ENCODE assay signal across 9 cellular contexts in genomic region chr17:2854662-2855061, GRCh38. TPM values are rescaled to one million over a fixed set of nuclear protein-coding genes. Genes with fewer than 3 reads are reported as not detected.
DNase-seq lines count a peak whose midpoint lies in the region; ATAC-seq, FAIRE-seq and TF ChIP-seq lines count a peak whose summit lies in the region.
"Had no signal": no experiment of that assay in that cellular context is flagged by ENCODE, and none has a peak within 500 bp of the region (broad histone marks: within the 10 kb centered on the region; RNA-seq: fewer than 3 reads in every experiment).

No MANE protein-coding gene starts in this region.

- TF ChIP-seq CTCF in A549 (IDR thresholded peaks at IDR 0.05): no peak
- TF ChIP-seq CTCF in HFF-Myc (IDR thresholded peaks at IDR 0.05; ENCODE audit: low read depth, low read length, missing control alignments): no peak
- TF ChIP-seq CTCF in mucosa of descending colon (IDR thresholded peaks at IDR 0.05): no peak

- DNase-seq in A549 (ENCODE audit: low read depth in 1 of 2, low spot score in 1 of 2) (peak in 1 of 2 experiments; percentile 35), HFF-Myc (ENCODE audit: extremely low read depth, low read depth) (no peak), cerebellar cortex (ENCODE audit: low spot score) (peak; percentile 30), mucosa of descending colon (peak in 2 of 3 donors; percentile 37 to 43), aorta (no peak)
- DNase-seq in stimulated activated CD4-positive, alpha-beta T cell treated with anti-CD3 and anti-CD28 coated beads, Interleukin-15, amount 100 ng/mL, for 24 hours: no peak
- DNase-seq: activated CD4-positive, alpha-beta T cell treated with anti-CD3 and anti-CD28 coated beads for 1 hour had no signal

- no peak for TF ChIP-seq RAD21 in A549 (conservative IDR thresholded peaks at IDR 0.05 in 1 of 2, IDR thresholded peaks at IDR 0.05 in 1 of 2)

- 22% methylated on average over 7 of the region's 7 CpGs for WGBS in A549 (ENCODE audit: missing lambda C conversion rate)
- 3 to 6% methylated on average over 7 of the region's 7 CpGs for WGBS in aorta, 2 donors

- ATAC-seq in A549: peak; percentile 1 to 34; a peak in 3 of 6 replicates
- ATAC-seq in mucosa of descending colon: peak; percentile 26
- ATAC-seq in aorta (ENCODE audit: low FRiP score): no peak
- no peak for ATAC-seq in GM21381 (IDR thresholded peaks at IDR 0.05; ENCODE audit: unreplicated experiment)
- no peak for ATAC-seq in GM21360 (IDR thresholded peaks at IDR 0.05; ENCODE audit: unreplicated experiment)

- H3K4me3 ChIP-seq in A549 (peak overlapping the region; percentile 72), HFF-Myc (replicated peaks; ENCODE audit: low read depth, low read length) (peak overlapping the region; percentile 34; the same call in 1 of the 2 replicates), mucosa of descending colon (no peak overlapping the region), aorta (ENCODE audit: low read length in 2 of 2) (peak overlapping the region in 1 of 2 donors; percentile 65)

- no peaks in the 10 kb centered on the region for H3K27me3 ChIP-seq in aorta (ENCODE audit: control insufficient read depth in 1 of 2, insufficient read depth in 2 of 2, low read length in 1 of 2)

- H3K9me3 ChIP-seq in A549 (no peaks in the 10 kb centered on the region), mucosa of descending colon (no peaks in the 10 kb centered on the region), aorta (ENCODE audit: control insufficient read depth, low read length) (no peaks in the 10 kb centered on the region)

- H3K4me1 ChIP-seq in A549 (peaks cover 14% of the 10 kb centered on the region), mucosa of descending colon (ENCODE audit: low read depth) (peaks cover 18% of the 10 kb centered on the region), aorta (ENCODE audit: control insufficient read depth in 1 of 2, insufficient read depth in 2 of 2, low read length in 2 of 2) (no peaks in the 10 kb centered on the region)

- no peak for FAIRE-seq in A549 (lab: Jason Lieb, UNC)

- intact Hi-C loops in mucosa of descending colon (cut with DNase I, micrococcal nuclease) (no loop called here), aorta (cut with DNase I) (no loop called here)

- no peak for TF ChIP-seq EP300 in A549 (IDR thresholded peaks at IDR 0.05)

- peak overlapping the region; percentile 82 for H3K4me2 ChIP-seq in A549

- H3K36me3 ChIP-seq in mucosa of descending colon (ENCODE audit: low read depth) (no peaks in the 10 kb centered on the region), aorta (ENCODE audit: control insufficient read depth in 1 of 2, insufficient read depth in 2 of 2, low read length in 1 of 2) (no peaks in the 10 kb centered on the region)

- peak overlapping the region; percentile 87 to 92 for H3K27ac ChIP-seq in A549
- H3K27ac ChIP-seq in aorta (ENCODE audit: low read depth in 1 of 2, low read length in 2 of 2): no peak overlapping the region

- TF ChIP-seq POLR2A in A549 (IDR thresholded peaks at IDR 0.05; ENCODE audit: low read length): no peak

- POLR2A ChIA-PET in A549 (lab: Yijun Ruan, JAX): interaction anchor here (0.6 to 1.0 kb wide), 2 partner anchors 62 to 149 kb away, joined by 3 to 5 read pairs; no protein-coding TSS in a partner anchor

- CTCF ChIA-PET in A549 (lab: Yijun Ruan, JAX): interaction anchor here (0.7 to 14.9 kb wide), 10 partner anchors 10 to 158 kb away, joined by 3 to 550 read pairs (median 4); no protein-coding TSS in a partner anchor

TF ChIP-seq in A549, 52 proteins besides CTCF, POLR2A, EP300 and RAD21:
- no peak for TF ChIP-seq REST (IDR thresholded peaks at IDR 0.05)
- no peak for TF ChIP-seq HEYL (CRISPR knock-in tag; IDR thresholded peaks at IDR 0.05)
- no peak for TF ChIP-seq BCL3 (IDR thresholded peaks at IDR 0.05)
- no peak for TF ChIP-seq NPAS2 (CRISPR knock-in tag; IDR thresholded peaks at IDR 0.05; ENCODE audit: borderline replicate concordance)
- TF ChIP-seq PBX3 (IDR thresholded peaks at IDR 0.05): no peak
- TF ChIP-seq HOXB13 (CRISPR knock-in tag; IDR thresholded peaks at IDR 0.05; ENCODE audit: low read depth): no peak
- no peak for TF ChIP-seq ATOH8 (CRISPR knock-in tag; IDR thresholded peaks at IDR 0.05; ENCODE audit: low read depth)
- TF ChIP-seq SREBF2 (IDR thresholded peaks at IDR 0.05): no peak
- no peak for TF ChIP-seq ZFP36 (IDR thresholded peaks at IDR 0.05; ENCODE audit: borderline replicate concordance, partially characterized antibody)
- no peak for TF ChIP-seq ZNF302 (CRISPR knock-in tag; IDR thresholded peaks at IDR 0.05)
- no peak for TF ChIP-seq RARB (CRISPR knock-in tag; IDR thresholded peaks at IDR 0.05)
- no peak for TF ChIP-seq HDAC2 (IDR thresholded peaks at IDR 0.05)
- no peak for TF ChIP-seq EHMT2 (IDR thresholded peaks at IDR 0.05; ENCODE audit: low read depth)
- TF ChIP-seq FOSB (CRISPR knock-in tag; IDR thresholded peaks at IDR 0.05): no peak

RNA-seq across cellular contexts. Expression of gene RAP1GAP2, which starts 58.4 kb away (rescaled TPM):
- polyA plus RNA-seq in A549 (2011; rRNA removed) (20.8 and 26.0 TPM in 2 replicates), A549 (2017; fragmentation: RNase III; extraction: RNeasy Plus Mini Kit Qiagen cat#74134 plus additional on column Dnase treatment) (7.0 to 10.4 TPM (median 8.3 TPM) in 3 replicates), aorta (1 to 10 TPM; 2.0 to 2.4 TPM)
- polyA plus RNA-seq in A549 (2012; cell fraction: cytosol; rRNA removed): 11.1 and 14.6 TPM in 2 replicates
- polyA plus RNA-seq in A549 (2012; cell fraction: nucleus; rRNA removed): 48.9 and 50.0 TPM in 2 replicates
- polyA minus RNA-seq in A549 (2011; rRNA and poly(A)+ RNA removed): 25.0 and 25.4 TPM in 2 replicates
- total RNA-seq in mucosa of descending colon (10 to 100 TPM; 26.6 to 45.3 (median 43.3) TPM), aorta (1 to 10 TPM; 6.1 to 7.7 TPM)

Comparison
In these comparisons a context has a peak if more than half of its experiments do, and no peak if none do; other contexts are left out.
1. ATAC-seq: peak in A549 (2 of 2) and mucosa of descending colon (single experiment); none in aorta (single experiment), GM21381 (single experiment) and GM21360 (single experiment).
2. DNase-seq: peak in cerebellar cortex (single experiment) and mucosa of descending colon (2 of 3); none in HFF-Myc (single experiment), aorta (0 of 2) and stimulated activated CD4-positive, alpha-beta T cell treated with anti-CD3 and anti-CD28 coated beads, Interleukin-15, amount 100 ng/mL, for 24 hours (single experiment).
3. H3K27ac ChIP-seq: peak in A549 (2 of 2); none in aorta (0 of 2).